ENCODE assay signal across 8 cellular contexts in genomic region chr19:16608290-16608704, GRCh38. TPM values are rescaled to one million over a fixed set of nuclear protein-coding genes. Genes with fewer than 3 reads are reported as not detected.
DNase-seq lines count a peak whose midpoint lies in the region; ATAC-seq and TF ChIP-seq lines count a peak whose summit lies in the region.

No MANE protein-coding gene starts in this region.

- no peak overlapping the region for H3K9ac ChIP-seq in SK-N-MC (ENCODE audit: insufficient read length)
- H3K9ac ChIP-seq in MM.1S (ENCODE audit: low read length), result no peak overlapping the region

- ATAC-seq in GM21576 (IDR thresholded peaks at IDR 0.05; ENCODE audit: unreplicated experiment) (no peak), GM19395 (IDR thresholded peaks at IDR 0.05; ENCODE audit: unreplicated experiment) (no peak)

- H3K27me3 ChIP-seq in prostate gland (replicated peaks; ENCODE audit: insufficient read depth) (no peaks in the 10 kb centered on the region), MM.1S (replicated peaks; ENCODE audit: insufficient read depth, low read length) (no peaks in the 10 kb centered on the region)

- peaks cover 99% of the 10 kb centered on the region for H3K79me2 ChIP-seq in MM.1S (ENCODE audit: low read length)

- TF ChIP-seq CTCF in fibroblast of mammary gland (conservative IDR thresholded peaks at IDR 0.05; ENCODE audit: control insufficient read depth, insufficient read depth, low read depth, low read length) (no peak), prostate gland (IDR thresholded peaks at IDR 0.05) (no peak), MM.1S (IDR thresholded peaks at IDR 0.05; ENCODE audit: low read length) (no peak)

- H3K36me3 ChIP-seq in SK-N-MC (ENCODE audit: insufficient read depth, low read length), result no peaks in the 10 kb centered on the region
- H3K36me3 ChIP-seq in prostate gland, result no peaks in the 10 kb centered on the region
- no peaks in the 10 kb centered on the region for H3K36me3 ChIP-seq in MM.1S (replicated peaks; ENCODE audit: insufficient read depth, low read length)

- H3K9me2 ChIP-seq in MM.1S (replicated peaks; ENCODE audit: insufficient read depth, low read length), result no peaks in the 10 kb centered on the region

- in situ Hi-C loops in G401 (cut with HindIII; ENCODE audit: low sequenced_read_pairs), result no loop called here

- no peak overlapping the region for H2AFZ ChIP-seq in MM.1S (ENCODE audit: low read length)

- intact Hi-C loops in prostate gland (cut with DNase I), result no loop called here

- DNase-seq in G401 (ENCODE audit: low spot score) (peak; percentile 43), SK-N-MC (ENCODE audit: low read depth, low spot score) (no peak), fibroblast of mammary gland (ENCODE audit: low read depth) (peak; percentile 96), prostate gland (ENCODE audit: low spot score) (peak; percentile 83), MM.1S (no peak), SK-N-DZ (ENCODE audit: low spot score) (no peak)

- peaks cover 28% of the 10 kb centered on the region for H3K4me1 ChIP-seq in prostate gland (replicated peaks)
- peaks cover 31% of the 10 kb centered on the region for H3K4me1 ChIP-seq in MM.1S (ENCODE audit: low read length)

- TF ChIP-seq POLR2A in prostate gland (IDR thresholded peaks at IDR 0.05), result no peak

- peak overlapping the region; percentile 74; the same call in 1 of the 2 replicates for H3K27ac ChIP-seq in SK-N-MC
- peak overlapping the region; percentile 67 to 83 for H3K27ac ChIP-seq in prostate gland
- no peak overlapping the region for H3K27ac ChIP-seq in MM.1S (ENCODE audit: low read length)

- H3K4me2 ChIP-seq in MM.1S (ENCODE audit: low read depth, low read length), result no peak overlapping the region

- H3F3A ChIP-seq in MM.1S (ENCODE audit: insufficient read depth, low read length), result peaks cover 9% of the 10 kb centered on the region; the same call in 1 of the 2 replicates

- H3K9me3 ChIP-seq in SK-N-MC (ENCODE audit: low read depth, low read length) (no peaks in the 10 kb centered on the region), prostate gland (no peaks in the 10 kb centered on the region), MM.1S (replicated peaks; ENCODE audit: insufficient read depth, low read length) (no peaks in the 10 kb centered on the region)

- H3K4me3 ChIP-seq in SK-N-MC, result no peak overlapping the region
- H3K4me3 ChIP-seq in fibroblast of mammary gland (ENCODE audit: control insufficient read depth, low read depth, low read length), result no peak overlapping the region
- H3K4me3 ChIP-seq in prostate gland, result no peak overlapping the region
- H3K4me3 ChIP-seq in MM.1S (ENCODE audit: low read length), result no peak overlapping the region

- H4K20me1 ChIP-seq in MM.1S (ENCODE audit: insufficient read depth, low read length), result peaks cover 21% of the 10 kb centered on the region

RNA-seq across cellular contexts. Expression of gene MED26, which starts 19.7 kb away (rescaled TPM):
- total RNA-seq in G401 (2014; rRNA removed; shearing (Covaris generic)), result 10.7 and 13.6 TPM in 2 replicates
- total RNA-seq in prostate gland, result 10 to 100 TPM; 13.5 to 29.9 TPM
- 3.8 and 4.8 TPM in 2 replicates for polyA plus RNA-seq in SK-N-DZ (2014; cell fraction: cytosol; rRNA removed)
- 4.6 and 5.2 TPM in 2 replicates for polyA plus RNA-seq in SK-N-DZ (2014; cell fraction: nucleus; rRNA removed)

RNA-seq across cellular contexts. Expression of gene SLC35E1, which starts 36.1 kb away (rescaled TPM):
- 25.0 and 25.7 TPM in 2 replicates for total RNA-seq in G401 (2014; rRNA removed; shearing (Covaris generic))
- 10 to 100 TPM; 42.0 to 69.1 TPM for total RNA-seq in prostate gland
- polyA plus RNA-seq in SK-N-DZ (2014; cell fraction: cytosol; rRNA removed), result 16.9 and 29.6 TPM in 2 replicates
- polyA plus RNA-seq in SK-N-DZ (2014; cell fraction: nucleus; rRNA removed), result 12.1 and 13.0 TPM in 2 replicates

RNA-seq across cellular contexts. Expression of gene SMIM7, which starts 51.6 kb away (rescaled TPM):
- total RNA-seq in G401 (2014; rRNA removed; shearing (Covaris generic)), result 116 and 118 TPM in 2 replicates
- total RNA-seq in prostate gland, result 100 to 1,000 TPM; 146 to 171 TPM
- 104 and 126 TPM in 2 replicates for polyA plus RNA-seq in SK-N-DZ (2014; cell fraction: cytosol; rRNA removed)
- 63.1 and 75.0 TPM in 2 replicates for polyA plus RNA-seq in SK-N-DZ (2014; cell fraction: nucleus; rRNA removed)

RNA-seq across cellular contexts. Expression of gene TMEM38A, which starts 52.6 kb away (rescaled TPM):
- total RNA-seq in G401 (2014; rRNA removed; shearing (Covaris generic)), result 0.86 and 0.95 TPM in 2 replicates
- 10 to 100 TPM; 11.7 to 20.6 TPM for total RNA-seq in prostate gland
- polyA plus RNA-seq in SK-N-DZ (2014; cell fraction: cytosol; rRNA removed), result 10.0 and 11.0 TPM in 2 replicates
- 7.5 and 10.6 TPM in 2 replicates for polyA plus RNA-seq in SK-N-DZ (2014; cell fraction: nucleus; rRNA removed)

Comparison
In these comparisons a context has a peak if more than half of its experiments do, and no peak if none do; other contexts are left out.
1. DNase-seq: peak in G401 (single experiment), fibroblast of mammary gland (single experiment) and prostate gland (single experiment); none in SK-N-MC (single experiment), MM.1S (single experiment) and SK-N-DZ (single experiment).